In the genomic region with DNA sequence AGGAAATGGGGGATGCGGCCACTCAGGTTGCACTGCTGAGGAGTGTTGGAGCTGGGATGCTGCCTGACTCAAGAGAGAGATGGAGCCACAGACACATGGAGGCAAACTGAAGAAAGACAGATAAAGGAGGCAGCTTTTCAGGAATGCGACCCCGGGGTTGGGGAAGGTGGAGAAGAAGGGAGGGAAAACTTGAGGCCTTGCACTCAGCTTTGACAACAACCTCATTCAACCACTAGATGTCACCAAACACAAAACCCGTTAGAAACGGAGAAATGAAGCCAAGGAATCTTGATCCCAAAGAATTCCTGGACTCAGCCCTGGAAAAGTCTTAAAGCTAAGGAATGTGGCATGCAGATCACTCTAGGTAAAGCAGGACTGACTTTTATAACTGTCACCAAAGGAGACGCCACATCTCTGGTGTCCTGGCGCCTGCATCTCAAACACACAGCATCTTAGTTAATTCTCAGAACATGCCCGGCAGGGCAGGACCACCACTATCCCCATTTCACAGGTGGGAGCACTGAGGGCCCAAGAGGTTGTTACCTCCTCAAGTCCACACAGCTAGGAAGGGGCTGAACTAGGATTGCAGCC, we compare ENCODE assay signal across 8 cellular contexts. TPM values are rescaled to one million over a fixed set of nuclear protein-coding genes. Genes with fewer than 3 reads are reported as not detected.
DNase-seq lines count a peak whose midpoint lies in the region; ATAC-seq and TF ChIP-seq lines count a peak whose summit lies in the region.

No MANE protein-coding gene starts in this region.

- H3K36me3 Mint-ChIP-seq in natural killer cell (no peaks in the 10 kb centered on the region), endothelial cell (ENCODE audit: low read depth, unreplicated experiment) (peaks cover 7% of the 10 kb centered on the region)
- H3K36me3 Mint-ChIP-seq in natural killer cell treated with Interleukin-12 subunit alpha and Interleukin-12 subunit beta and Interleukin-15 and Interleukin-18, amount 100 ng/mL, for 72 hours, result no peaks in the 10 kb centered on the region

- ATAC-seq in natural killer cell (no peak), GM19328 (IDR thresholded peaks at IDR 0.05; ENCODE audit: unreplicated experiment) (no peak), HG03025 (IDR thresholded peaks at IDR 0.05; ENCODE audit: low FRiP score, unreplicated experiment) (no peak)
- ATAC-seq in natural killer cell treated with Interleukin-12 subunit alpha and Interleukin-12 subunit beta and Interleukin-15 and Interleukin-18, amount 100 ng/mL, for 72 hours, result no peak

- no peak overlapping the region for H3K4me3 ChIP-seq in NT2/D1 (ENCODE audit: insufficient read length, low read depth)

- no peak overlapping the region for H3K4me3 Mint-ChIP-seq in natural killer cell
- H3K4me3 Mint-ChIP-seq in natural killer cell treated with Interleukin-12 subunit alpha and Interleukin-12 subunit beta and Interleukin-15 and Interleukin-18, amount 100 ng/mL, for 72 hours, result no peak overlapping the region
- no peak overlapping the region for H3K4me3 Mint-ChIP-seq in endothelial cell (ENCODE audit: unreplicated experiment)

- TF ChIP-seq CTCF in natural killer cell (IDR thresholded peaks at IDR 0.05) (peak; percentile 11), endothelial cell (IDR thresholded peaks at IDR 0.05; ENCODE audit: unreplicated experiment) (peak; percentile 72)

- no peaks in the 10 kb centered on the region for H3K36me3 ChIP-seq in NT2/D1 (ENCODE audit: insufficient read depth, insufficient read length, low read length)

- no peaks in the 10 kb centered on the region for H3K9me3 Mint-ChIP-seq in natural killer cell
- no peaks in the 10 kb centered on the region for H3K9me3 Mint-ChIP-seq in natural killer cell treated with Interleukin-12 subunit alpha and Interleukin-12 subunit beta and Interleukin-15 and Interleukin-18, amount 100 ng/mL, for 72 hours
- peaks cover 6% of the 10 kb centered on the region for H3K9me3 Mint-ChIP-seq in endothelial cell (ENCODE audit: unreplicated experiment)

- H3K9ac ChIP-seq in NT2/D1 (ENCODE audit: insufficient read length, low read depth), result no peak overlapping the region

- intact Hi-C loops in natural killer cell (cut with micrococcal nuclease), result loop anchor here (5.0 kb wide), 1 partner anchor 180 kb away; no protein-coding TSS in a partner anchor

- H3K27me3 Mint-ChIP-seq in natural killer cell (ENCODE audit: low read depth in 2 of 2) (peaks cover 0 to 9% of the 10 kb centered on the region in 2 donors), endothelial cell (ENCODE audit: unreplicated experiment) (peaks cover 3% of the 10 kb centered on the region)
- peaks cover 0 to 6% of the 10 kb centered on the region in 2 donors for H3K27me3 Mint-ChIP-seq in natural killer cell treated with Interleukin-12 subunit alpha and Interleukin-12 subunit beta and Interleukin-15 and Interleukin-18, amount 100 ng/mL, for 72 hours

- no peaks in the 10 kb centered on the region for H3K27me3 ChIP-seq in NT2/D1 (ENCODE audit: insufficient read depth, insufficient read length)

- H3K4me1 Mint-ChIP-seq in natural killer cell (no peaks in the 10 kb centered on the region), endothelial cell (ENCODE audit: unreplicated experiment) (peaks cover 7% of the 10 kb centered on the region)
- no peaks in the 10 kb centered on the region for H3K4me1 Mint-ChIP-seq in natural killer cell treated with Interleukin-12 subunit alpha and Interleukin-12 subunit beta and Interleukin-15 and Interleukin-18, amount 100 ng/mL, for 72 hours (ENCODE audit: low read depth in 2 of 2)

- DNase-seq in natural killer cell, result no peak
- no peak for DNase-seq in natural killer cell treated with Interleukin-12 subunit alpha and Interleukin-12 subunit beta and Interleukin-15 and Interleukin-18, amount 100 ng/mL, for 72 hours (ENCODE audit: low spot score)
- peak; percentile 80 for DNase-seq in NT2/D1 (ENCODE audit: low read depth, low spot score)
- peak; percentile 51 for DNase-seq in endothelial cell (ENCODE audit: low spot score)
- peak; percentile 72 for DNase-seq in midbrain (lab: John Stamatoyannopoulos, UW)
- no peak for DNase-seq in activated CD8-positive, alpha-beta memory T cell treated with anti-CD3 and anti-CD28 coated beads for 24 hours

- H3K4me1 ChIP-seq in NT2/D1 (ENCODE audit: insufficient read depth, insufficient read length), result peaks cover 3% of the 10 kb centered on the region

- no peak overlapping the region for H3K27ac Mint-ChIP-seq in natural killer cell
- H3K27ac Mint-ChIP-seq in natural killer cell treated with Interleukin-12 subunit alpha and Interleukin-12 subunit beta and Interleukin-15 and Interleukin-18, amount 100 ng/mL, for 72 hours, result no peak overlapping the region
- H3K27ac Mint-ChIP-seq in endothelial cell (ENCODE audit: unreplicated experiment), result no peak overlapping the region

- H3K9me3 ChIP-seq in NT2/D1 (ENCODE audit: insufficient read depth, low read length), result peaks cover 8% of the 10 kb centered on the region; the same call in 1 of the 2 replicates

RNA-seq across cellular contexts. Expression of a gene that starts 59.6 kb away (rescaled TPM):
- total RNA-seq in natural killer cell, result not detected
- 1 to 10 TPM in 1 of 2 donors, not detected in 1; 1.0 TPM for total RNA-seq in natural killer cell treated with Interleukin-12 subunit alpha and Interleukin-12 subunit beta and Interleukin-15 and Interleukin-18, amount 100 ng/mL, for 72 hours
- 9.5 TPM for total RNA-seq in endothelial cell (ENCODE audit: unreplicated experiment)

Comparison
In these comparisons a context has a peak if more than half of its experiments do, and no peak if none do; other contexts are left out.
1. DNase-seq: peak in NT2/D1 (single experiment), endothelial cell (single experiment) and midbrain (single experiment); none in natural killer cell (single experiment), natural killer cell treated with Interleukin-12 subunit alpha and Interleukin-12 subunit beta and Interleukin-15 and Interleukin-18, amount 100 ng/mL, for 72 hours (single experiment) and activated CD8-positive, alpha-beta memory T cell treated with anti-CD3 and anti-CD28 coated beads for 24 hours (single experiment).